8 cellular contexts compared by ENCODE assay signal in the genomic region with DNA sequence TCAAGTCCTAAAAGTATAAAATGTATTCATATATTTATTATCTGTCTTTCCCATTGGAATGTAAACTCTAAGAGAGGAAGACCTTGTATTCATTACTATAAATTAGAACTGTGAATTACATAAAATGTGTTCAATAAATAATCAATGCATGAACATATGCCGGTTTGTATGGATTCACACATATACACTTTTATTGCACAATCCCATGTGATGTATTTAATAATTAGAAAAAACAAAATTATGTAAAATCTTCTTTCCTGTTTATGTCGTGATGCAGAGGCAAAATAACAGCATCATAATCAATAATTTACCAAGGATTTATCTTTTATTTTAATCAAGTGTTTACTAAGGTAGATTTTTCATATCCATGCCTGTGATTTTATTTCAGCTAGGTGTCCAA.
"Had no signal": no experiment of that assay in that cellular context is flagged by ENCODE, and none has a peak within 500 bp of the region (broad histone marks: within the 10 kb centered on the region; RNA-seq: fewer than 3 reads in every experiment).

No MANE protein-coding gene starts in this region.

- FAIRE-seq: G401.6, GM12878, GM12891, GM12892, GM18507, GM19239 had no signal

- H3K4me3 ChIP-seq: GM12878 had no signal

- ATAC-seq: GM12878 had no signal

- DNase-seq: GDM1, GF-D8 had no signal
